17 cellular contexts compared by ENCODE assay signal in the genomic region with DNA sequence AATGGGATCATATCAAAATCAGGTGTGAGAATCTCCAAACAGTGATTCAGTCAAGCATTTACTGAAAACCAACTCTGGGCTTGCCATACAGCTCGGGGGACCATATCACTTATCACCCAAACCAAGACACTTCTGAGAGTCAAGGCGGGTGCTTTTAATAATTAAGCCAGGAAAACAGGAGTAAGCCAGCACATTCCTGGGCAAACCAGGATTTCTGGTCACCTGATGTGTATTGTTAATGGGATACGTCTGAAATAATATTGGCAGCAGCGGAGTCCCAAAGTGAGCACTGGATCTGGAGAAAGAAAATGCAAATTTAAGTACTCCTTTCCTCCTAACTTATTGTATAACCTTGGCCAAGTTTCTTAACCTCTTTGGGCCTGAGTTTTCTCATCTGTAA. TPM values are rescaled to one million over a fixed set of nuclear protein-coding genes. Genes with fewer than 3 reads are reported as not detected.
"Had no signal": no experiment of that assay in that cellular context is flagged by ENCODE, and none has a peak within 500 bp of the region (broad histone marks: within the 10 kb centered on the region; RNA-seq: fewer than 3 reads in every experiment).

No MANE protein-coding gene starts in this region.

- DNase-seq: activated CD4-positive, alpha-beta T cell treated with anti-CD3 and anti-CD28 coated beads, Interleukin-2, amount 50 U/mL, for 4 hours; activated CD4-positive, CD25-positive, alpha-beta regulatory T cell treated with anti-CD3 and anti-CD28 coated beads, Interleukin-2, amount 50 U/mL, for 72 hours; activated naive CD4-positive, alpha-beta T cell treated with anti-CD3 and anti-CD28 coated beads for 36 hours; activated naive CD8-positive, alpha-beta T cell treated with anti-CD3 and anti-CD28 coated beads, Interleukin-2, amount 50 U/mL, for 24 hours; activated T-cell treated with anti-CD3 and anti-CD28 coated beads, Interleukin-2, amount 50 U/mL, for 1 hour; aorta; mucosa of descending colon; naive thymus-derived CD8-positive, alpha-beta T cell; nucleus accumbens; right cardiac atrium; stimulated activated CD4-positive, alpha-beta T cell treated with anti-CD3 and anti-CD28 coated beads, Interleukin-4, amount 100 ng/mL, for 24 hours; stimulated activated naive CD4-positive, alpha-beta T cell; T-helper 9 cell; upper lobe of left lung had no signal

- H3K27me3 ChIP-seq: breast epithelium, upper lobe of left lung had no signal

- H3K9me3 ChIP-seq: breast epithelium, mucosa of descending colon, upper lobe of left lung had no signal

- H3K27ac ChIP-seq: breast epithelium, skin epidermis had no signal

- H3K36me3 ChIP-seq: breast epithelium had no signal

- H3K4me1 ChIP-seq: breast epithelium had no signal

- H3K4me3 ChIP-seq: breast epithelium, mucosa of descending colon, skin epidermis, upper lobe of left lung had no signal

RNA-seq across cellular contexts. Expression of a gene that starts 50.1 kb away (rescaled TPM):
- total RNA-seq: glomerular endothelial cell had no signal
